In genomic region chr3:171457263-171458055, GRCh38 we compare ENCODE assay signal across 8 cellular contexts. TPM values are rescaled to one million over a fixed set of nuclear protein-coding genes. Genes with fewer than 3 reads are reported as not detected.
A peak's percentile ranks its signal among the peaks of the same experiment; 100 is the strongest.
DNase-seq lines count a peak whose midpoint lies in the region; ATAC-seq and TF ChIP-seq lines count a peak whose summit lies in the region.

No MANE protein-coding gene starts in this region.

- peak overlapping the region; percentile 79 for H3K27ac Mint-ChIP-seq in activated naive CD4-positive, alpha-beta T cell treated with anti-CD3 and anti-CD28 coated beads for 36 hours

- peak; percentile 24 for DNase-seq in activated naive CD4-positive, alpha-beta T cell treated with anti-CD3 and anti-CD28 coated beads for 36 hours
- no peak for DNase-seq in activated naive CD4-positive, alpha-beta T cell (lab: John Stamatoyannopoulos, UW)
- DNase-seq in cardiac fibroblast (ENCODE audit: low read depth in 2 of 2) (no peak), lung (ENCODE audit: low spot score) (no peak), dermis blood vessel endothelial cell (no peak), AML-193 (lab: John Stamatoyannopoulos, UW) (no peak)
- no peak for DNase-seq in activated CD4-positive, CD25-positive, alpha-beta regulatory T cell treated with anti-CD3 and anti-CD28 coated beads, Interleukin-2, amount 50 U/mL, for 72 hours

- H3K27me3 ChIP-seq in lung (ENCODE audit: control insufficient read depth, insufficient read depth) (no peaks in the 10 kb centered on the region), thymus (ENCODE audit: control insufficient read depth, insufficient read depth) (no peaks in the 10 kb centered on the region)

- H3K36me3 ChIP-seq in lung (ENCODE audit: control insufficient read depth in 2 of 2, insufficient read depth in 2 of 2, low read length in 2 of 2) (no peaks in the 10 kb centered on the region), thymus (ENCODE audit: control insufficient read depth, insufficient read depth) (no peaks in the 10 kb centered on the region)

- H3K27me3 Mint-ChIP-seq in activated naive CD4-positive, alpha-beta T cell treated with anti-CD3 and anti-CD28 coated beads for 36 hours (ENCODE audit: low read depth): no peaks in the 10 kb centered on the region

- H3K9me3 Mint-ChIP-seq in activated naive CD4-positive, alpha-beta T cell treated with anti-CD3 and anti-CD28 coated beads for 36 hours: no peaks in the 10 kb centered on the region

- no peak for TF ChIP-seq CTCF in cardiac fibroblast (IDR thresholded peaks at IDR 0.05; ENCODE audit: low read depth, low read length)
- TF ChIP-seq CTCF in lung (IDR thresholded peaks at IDR 0.05; ENCODE audit: control extremely low read depth, extremely low read depth): no peak

- H3K9me3 ChIP-seq in lung (ENCODE audit: control insufficient read depth in 2 of 2, insufficient read depth in 1 of 2, low read length in 1 of 2) (no peaks in the 10 kb centered on the region), thymus (ENCODE audit: control insufficient read depth) (no peaks in the 10 kb centered on the region)

- H3K36me3 Mint-ChIP-seq in activated naive CD4-positive, alpha-beta T cell treated with anti-CD3 and anti-CD28 coated beads for 36 hours (ENCODE audit: low read depth): no peaks in the 10 kb centered on the region

- H3K4me3 ChIP-seq in cardiac fibroblast (replicated peaks in 1 of 2; ENCODE audit: low read depth in 2 of 2, low read length in 2 of 2): peak overlapping the region; percentile 71 to 86
- no peak overlapping the region for H3K4me3 ChIP-seq in lung
- peak overlapping the region; percentile 72 for H3K4me3 ChIP-seq in thymus (ENCODE audit: low read length)

- intact Hi-C loops in activated naive CD4-positive, alpha-beta T cell treated with anti-CD3 and anti-CD28 coated beads for 36 hours (cut with micrococcal nuclease): loop anchor here (1.0 to 10.0 kb wide), 6 partner anchors 45 to 1103 kb away; partner anchors contain the start of genes SKIL and TNFSF10

- 47 to 48% methylated on average over 10 of the region's 10 CpGs for WGBS in lung, 2 donors
- 53% methylated on average over 10 of the region's 10 CpGs for WGBS in thymus

- CTCF ChIA-PET in activated naive CD4-positive, alpha-beta T cell treated with anti-CD3 and anti-CD28 coated beads for 36 hours (lab: Charles Lee): interaction anchor here (0.9 kb wide), 1 partner anchor 268 kb away, joined by 3 read pairs; no protein-coding TSS in a partner anchor

- H3K4me1 Mint-ChIP-seq in activated naive CD4-positive, alpha-beta T cell treated with anti-CD3 and anti-CD28 coated beads for 36 hours (ENCODE audit: low read depth): peaks cover 40% of the 10 kb centered on the region

- peak overlapping the region; percentile 84 for H3K4me3 Mint-ChIP-seq in activated naive CD4-positive, alpha-beta T cell treated with anti-CD3 and anti-CD28 coated beads for 36 hours

- ATAC-seq in lung (ENCODE audit: insufficient read depth, low FRiP score): no peak

- H3K4me1 ChIP-seq in lung (ENCODE audit: control insufficient read depth in 2 of 2, insufficient read depth in 2 of 2, low read length in 2 of 2) (peaks cover 2 to 6% of the 10 kb centered on the region in 2 donors), thymus (ENCODE audit: control insufficient read depth, insufficient read depth, low read length) (peaks cover 18% of the 10 kb centered on the region)

- H3K27ac ChIP-seq in lung (ENCODE audit: low read depth in 1 of 2, low read length in 1 of 2): peak overlapping the region; percentile 33 to 81
- H3K27ac ChIP-seq in thymus (ENCODE audit: low read depth): no peak overlapping the region

RNA-seq across cellular contexts. Expression of gene TNIK, which starts 2.7 kb away (rescaled TPM):
- 10 to 100 TPM; 27.0 to 28.8 TPM for total RNA-seq in activated naive CD4-positive, alpha-beta T cell treated with anti-CD3 and anti-CD28 coated beads for 36 hours
- total RNA-seq in lung (10 to 100 TPM; 18.3 to 36.3 TPM), dermis blood vessel endothelial cell (8.2 and 30.3 TPM in 2 replicates)
- polyA plus RNA-seq in lung (10 to 100 TPM in 1 of 2 donors, 1 to 10 TPM in 1; 9.4 to 10.3 TPM), thymus (6.5 TPM)
